18 cellular contexts compared by ENCODE assay signal in genomic region chr17:65438173-65438572, GRCh38.
A peak's percentile ranks its signal among the peaks of the same experiment; 100 is the strongest.
DNase-seq lines count a peak whose midpoint lies in the region; ATAC-seq, FAIRE-seq and TF ChIP-seq lines count a peak whose summit lies in the region.
"Had no signal": no experiment of that assay in that cellular context is flagged by ENCODE, and none has a peak within 500 bp of the region (broad histone marks: within the 10 kb centered on the region; RNA-seq: fewer than 3 reads in every experiment).

No MANE protein-coding gene starts in this region.

- H3K9me3 ChIP-seq in HepG2 (ENCODE audit: low read length) (no peaks in the 10 kb centered on the region; the same call in 1 of the 2 replicates), right lobe of liver (no peaks in the 10 kb centered on the region), trophoblast cell (ENCODE audit: insufficient read depth, low read depth, low read length) (no peaks in the 10 kb centered on the region)
- H3K9me3 ChIP-seq: BLaER1, HAP-1 had no signal

- H3K79me1 ChIP-seq in trophoblast cell (ENCODE audit: low read length) = peaks cover 2% of the 10 kb centered on the region

- H2AFZ ChIP-seq in HepG2 (ENCODE audit: low read length) = peak overlapping the region; percentile 11
- no peak overlapping the region for H2AFZ ChIP-seq in trophoblast cell (ENCODE audit: insufficient read depth, low read length, poor library complexity)

- ATAC-seq in HepG2 = peak; percentile 12; the same call in 2 of the 3 replicates
- ATAC-seq in right lobe of liver = no peak
- ATAC-seq in HG02970 (IDR thresholded peaks at IDR 0.05; ENCODE audit: low FRiP score, unreplicated experiment) = no peak
- ATAC-seq in GM18498 (IDR thresholded peaks at IDR 0.05; ENCODE audit: unreplicated experiment) = no peak

- CTCF ChIA-PET in HepG2 (lab: Yijun Ruan, JAX; ENCODE audit: low intra/inter-chr PET ratio, low total read pairs) = no interaction called here

- H4K8ac ChIP-seq in trophoblast cell (ENCODE audit: low read depth, low read length) = no peak overlapping the region

- no peak overlapping the region for H3K4ac ChIP-seq in trophoblast cell (ENCODE audit: low read depth, low read length)

- no TSS peak for BruUV-seq in HepG2 (replicated peaks; lab: Mats Ljungman, UMichigan)

- WGBS in HepG2 (ENCODE audit: low lambda C conversion rate) = 47% methylated on average over 8 of the region's 11 CpGs
- WGBS in right lobe of liver (ENCODE audit: insufficient coverage, low coverage, low lambda C conversion rate, missing lambda C conversion rate) = 53% methylated on average over 3 of the region's 11 CpGs
- no CpG with 5 or more reads among the region's 11 CpGs for WGBS in trophoblast cell (ENCODE audit: extremely low coverage, insufficient coverage, insufficient read length)

- no peak overlapping the region for H2BK5ac ChIP-seq in trophoblast cell (ENCODE audit: low read depth, low read length, poor library complexity)

- no peak for DNase-seq in HepG2 (ENCODE audit: low spot score)
- no peak for DNase-seq in right lobe of liver
- no peak for DNase-seq in trophoblast cell
- no peak for DNase-seq in DMS79 (lab: John Stamatoyannopoulos, UW)
- DNase-seq: CD4-positive, alpha-beta memory T cell; DMS153; DMS79 treated with DMSO at 0.1 percent for 48 hours; GF-D8; KG1 had no signal

- H3K27ac Mint-ChIP-seq in nephron = peak overlapping the region; percentile 74 to 79 (median 78)
- H3K27ac Mint-ChIP-seq: CD14-positive monocyte had no signal

- H3K36me3 Mint-ChIP-seq in nephron (ENCODE audit: low read depth) = no peaks in the 10 kb centered on the region
- H3K36me3 Mint-ChIP-seq: CD14-positive monocyte; CD4-positive, alpha-beta memory T cell had no signal

- no peak overlapping the region for H3K4me3 ChIP-seq in HepG2 (replicated peaks in 1 of 3; ENCODE audit: insufficient read depth in 1 of 3, low read depth in 2 of 3, low read length in 3 of 3)
- H3K4me3 ChIP-seq in right lobe of liver = no peak overlapping the region
- H3K4me3 ChIP-seq in trophoblast cell (ENCODE audit: low read depth, low read length) = no peak overlapping the region
- H3K4me3 ChIP-seq: A549, BLaER1, HAP-1 had no signal

- peaks cover 56% of the 10 kb centered on the region for H3K4me1 Mint-ChIP-seq in nephron
- H3K4me1 Mint-ChIP-seq: CD14-positive monocyte had no signal

- no peak overlapping the region for H3K18ac ChIP-seq in trophoblast cell (ENCODE audit: low read length)

- in situ Hi-C loops in HepG2 (cut with HindIII; ENCODE audit: extremely low pct_ligation_motif_present, low pct_unique_long_range_greater_than_20kb) = no loop called here

- H4K91ac ChIP-seq in trophoblast cell (ENCODE audit: low read depth, low read length) = no peak overlapping the region

- no peak overlapping the region for H4K12ac ChIP-seq in trophoblast cell (ENCODE audit: low read depth, low read length)

- no peak overlapping the region for H2AK5ac ChIP-seq in trophoblast cell (ENCODE audit: low read length)

- H3K4me2 ChIP-seq in HepG2 (ENCODE audit: low read depth, low read length) = no peak overlapping the region
- H3K4me2 ChIP-seq in trophoblast cell (ENCODE audit: low read length) = no peak overlapping the region
- H3K4me2 ChIP-seq: A549, BLaER1 had no signal

- H3K36me3 ChIP-seq in HepG2 (replicated peaks in 1 of 2; ENCODE audit: control insufficient read depth in 1 of 2, insufficient read depth in 2 of 2, low read length in 2 of 2) (no peaks in the 10 kb centered on the region), right lobe of liver (no peaks in the 10 kb centered on the region), trophoblast cell (ENCODE audit: control insufficient read depth in 1 of 2, insufficient read depth in 2 of 2, low read length in 2 of 2) (no peaks in the 10 kb centered on the region)
- H3K36me3 ChIP-seq: BLaER1, HAP-1 had no signal

- peaks cover 35% of the 10 kb centered on the region for H3K4me1 ChIP-seq in HepG2 (ENCODE audit: insufficient read depth, low read length)
- no peaks in the 10 kb centered on the region for H3K4me1 ChIP-seq in right lobe of liver
- H3K4me1 ChIP-seq in trophoblast cell (ENCODE audit: control insufficient read depth in 1 of 2, insufficient read depth in 2 of 2, low read length in 2 of 2) = peaks cover 3 to 12% of the 10 kb centered on the region in 2 experiments
- H3K4me1 ChIP-seq: A549, HAP-1 had no signal

- no peak overlapping the region for H2BK120ac ChIP-seq in trophoblast cell (ENCODE audit: insufficient read depth, low read length, poor library complexity)

- H3K27me3 ChIP-seq in HepG2 (ENCODE audit: control insufficient read depth in 1 of 2, insufficient read depth in 2 of 2, low read length in 2 of 2) = no peaks in the 10 kb centered on the region; a peak in 2 of 5 replicates
- H3K27me3 ChIP-seq in right lobe of liver = no peaks in the 10 kb centered on the region
- no peaks in the 10 kb centered on the region for H3K27me3 ChIP-seq in trophoblast cell (ENCODE audit: insufficient read depth, low read length)

- no peaks in the 10 kb centered on the region for H4K20me1 ChIP-seq in HepG2 (ENCODE audit: insufficient read depth, low read length)
- H4K20me1 ChIP-seq: BLaER1 had no signal

- POLR2A ChIA-PET in HepG2 (lab: Yijun Ruan, JAX) = no interaction called here

- peaks cover 18% of the 10 kb centered on the region for H3K27me3 Mint-ChIP-seq in nephron (ENCODE audit: low read depth)

- FAIRE-seq in HepG2 (lab: Jason Lieb, UNC) = no peak
- FAIRE-seq: A549 had no signal

- intact Hi-C loops in HepG2 (cut with micrococcal nuclease; ENCODE audit: unreplicated experiment) = no loop called here
- intact Hi-C loops in right lobe of liver (cut with DNase I) = no loop called here

- no peak overlapping the region for H3K14ac ChIP-seq in trophoblast cell (ENCODE audit: low read length)

- H3K79me2 ChIP-seq in HepG2 (ENCODE audit: insufficient read depth, low read length) (no peaks in the 10 kb centered on the region), trophoblast cell (ENCODE audit: control insufficient read depth, insufficient read depth, low read length, poor library complexity) (no peaks in the 10 kb centered on the region)

- H3K9me3 Mint-ChIP-seq in nephron = no peaks in the 10 kb centered on the region

- peak overlapping the region; percentile 23 for H2BK12ac ChIP-seq in trophoblast cell (ENCODE audit: low read length)

- no peak overlapping the region for H3K23ac ChIP-seq in trophoblast cell (ENCODE audit: low read length)

- TF ChIP-seq EP300 in HepG2 (IDR thresholded peaks at IDR 0.05; ENCODE audit: low read depth in 2 of 2, low read length in 2 of 2) (no peak), HepG2 (CRISPR knock-in tag; IDR thresholded peaks at IDR 0.05; ENCODE audit: borderline replicate concordance) (no peak)

- no peak overlapping the region for H3K4me3 Mint-ChIP-seq in nephron
- H3K4me3 Mint-ChIP-seq: CD4-positive, alpha-beta memory T cell had no signal

- TF ChIP-seq CTCF in HepG2 (CRISPR knock-in tag; IDR thresholded peaks at IDR 0.05) (no peak), right lobe of liver (IDR thresholded peaks at IDR 0.05) (no peak), nephron (IDR thresholded peaks at IDR 0.05; ENCODE audit: unreplicated experiment in 3 of 3) (no peak)

- no peak for TF ChIP-seq RAD21 in HepG2 (CRISPR knock-in tag; IDR thresholded peaks at IDR 0.05)

- TF ChIP-seq POLR2A in HepG2 (IDR thresholded peaks at IDR 0.05; ENCODE audit: insufficient read depth in 1 of 2, low read depth in 2 of 2, low read length in 2 of 2) (no peak), right lobe of liver (IDR thresholded peaks at IDR 0.05) (no peak)

- H3K27ac ChIP-seq in HepG2 (ENCODE audit: extremely low read length, insufficient read depth, low read length) (no peak overlapping the region), right lobe of liver (no peak overlapping the region), trophoblast cell (ENCODE audit: low read depth, low read length) (no peak overlapping the region)
- H3K27ac ChIP-seq: 22Rv1, A549, BLaER1, HL-60 had no signal

- H3K9ac ChIP-seq in HepG2 (ENCODE audit: insufficient read depth, low read depth, low read length) (no peak overlapping the region), trophoblast cell (ENCODE audit: low read length) (no peak overlapping the region)
- H3K9ac ChIP-seq: BLaER1 had no signal

TF ChIP-seq in HepG2, 621 proteins besides CTCF, POLR2A, EP300 and RAD21 (continues in another document):
- no peak for TF ChIP-seq DNMT1 (CRISPR knock-in tag; IDR thresholded peaks at IDR 0.05)
- TF ChIP-seq, protein P1, sequence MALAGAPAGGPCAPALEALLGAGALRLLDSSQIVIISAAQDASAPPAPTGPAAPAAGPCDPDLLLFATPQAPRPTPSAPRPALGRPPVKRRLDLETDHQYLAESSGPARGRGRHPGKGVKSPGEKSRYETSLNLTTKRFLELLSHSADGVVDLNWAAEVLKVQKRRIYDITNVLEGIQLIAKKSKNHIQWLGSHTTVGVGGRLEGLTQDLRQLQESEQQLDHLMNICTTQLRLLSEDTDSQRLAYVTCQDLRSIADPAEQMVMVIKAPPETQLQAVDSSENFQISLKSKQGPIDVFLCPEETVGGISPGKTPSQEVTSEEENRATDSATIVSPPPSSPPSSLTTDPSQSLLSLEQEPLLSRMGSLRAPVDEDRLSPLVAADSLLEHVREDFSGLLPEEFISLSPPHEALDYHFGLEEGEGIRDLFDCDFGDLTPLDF (CRISPR knock-in tag; IDR thresholded peaks at IDR 0.05) = no peak
- no peak for TF ChIP-seq POGK (CRISPR knock-in tag; conservative IDR thresholded peaks at IDR 0.05)
- no peak for TF ChIP-seq FOSL2 (CRISPR knock-in tag; IDR thresholded peaks at IDR 0.05)
- TF ChIP-seq ZNF10 (CRISPR knock-in tag; IDR thresholded peaks at IDR 0.05; ENCODE audit: borderline replicate concordance, low read depth) = no peak
- no peak for TF ChIP-seq MED8 (CRISPR knock-in tag; IDR thresholded peaks at IDR 0.05; ENCODE audit: insufficient replicate concordance)
- TF ChIP-seq ZNF550 (CRISPR knock-in tag; IDR thresholded peaks at IDR 0.05; ENCODE audit: borderline replicate concordance) = no peak
- no peak for TF ChIP-seq SNRNP70 (IDR thresholded peaks at IDR 0.05; ENCODE audit: low read depth, low read length)
